ENCODE assay signal across 1 cellular context in genomic region chr20:53413188-53413631, GRCh38.
TF ChIP-seq lines count a peak whose summit lies in the region.

No MANE protein-coding gene starts in this region.

TF ChIP-seq in GM12878, 131 proteins besides CTCF, POLR2A, EP300 and RAD21 (continued from another document and continues in another):
- TF ChIP-seq CUX1 (IDR thresholded peaks at IDR 0.05; ENCODE audit: insufficient replicate concordance, low read depth, low read length) (peak; percentile 18), HCFC1 (IDR thresholded peaks at IDR 0.05; ENCODE audit: low read length) (0 out of 2 replicates have a peak, but pooled peaks have one; percentile 17), SUZ12 (IDR thresholded peaks at IDR 0.05; ENCODE audit: unreplicated experiment) (no peak), TCF12 (IDR thresholded peaks at IDR 0.05; ENCODE audit: low read depth, low read length) (peak; percentile 96), E2F4 (IDR thresholded peaks at IDR 0.05; ENCODE audit: low read depth, low read length) (no peak), EED (IDR thresholded peaks at IDR 0.05; ENCODE audit: low read depth) (peak; percentile 47; the same call in 1 of the 2 replicates), LARP7 (IDR thresholded peaks at IDR 0.05) (peak; percentile 43; the same call in 1 of the 2 replicates), CBX5 (IDR thresholded peaks at IDR 0.05; ENCODE audit: low read depth) (no peak), ATF7 (IDR thresholded peaks at IDR 0.05; ENCODE audit: low read depth) (peak; percentile 39; the same call in 1 of the 2 replicates), HDAC6 (IDR thresholded peaks at IDR 0.05; ENCODE audit: unreplicated experiment) (no peak), ESRRA (IDR thresholded peaks at IDR 0.05; ENCODE audit: low read length) (no peak), ZNF207 (IDR thresholded peaks at IDR 0.05; ENCODE audit: borderline replicate concordance) (no peak), BHLHE40 (IDR thresholded peaks at IDR 0.05; ENCODE audit: borderline replicate concordance in 1 of 2, low read depth in 2 of 2, low read length in 1 of 2) (peak; percentile 55 to 70; a peak in 2 of 4 replicates), SKIL (IDR thresholded peaks at IDR 0.05; ENCODE audit: low read depth, poor library complexity, severe bottlenecking) (no peak), EGR1 (IDR thresholded peaks at IDR 0.05; ENCODE audit: borderline replicate concordance in 1 of 2, low read depth in 2 of 2, low read length in 2 of 2) (0 out of 3 replicates have a peak, but pooled peaks of 1 of the 2 experiments have one; percentile 41), SP1 (IDR thresholded peaks at IDR 0.05; ENCODE audit: low read depth, low read length) (no peak), SIX5 (IDR thresholded peaks at IDR 0.05; ENCODE audit: low read depth, low read length, severe bottlenecking) (no peak), ZBED1 (IDR thresholded peaks at IDR 0.05; ENCODE audit: borderline replicate concordance) (no peak), IKZF1 (conservative IDR thresholded peaks at IDR 0.05) (peak; percentile 70), TCF3 (IDR thresholded peaks at IDR 0.05; ENCODE audit: borderline replicate concordance, insufficient read depth, low read depth, low read length) (peak; percentile 97), EZH2 (IDR thresholded peaks at IDR 0.05; ENCODE audit: borderline replicate concordance, control insufficient read depth, low read depth, low read length) (no peak), RCOR1 (conservative IDR thresholded peaks at IDR 0.05; ENCODE audit: low read depth, low read length) (0 out of 2 replicates have a peak, but pooled peaks have one; percentile 57), DPF2 (IDR thresholded peaks at IDR 0.05) (0 out of 2 replicates have a peak, but pooled peaks have one; percentile 54), NBN (IDR thresholded peaks at IDR 0.05) (0 out of 2 replicates have a peak, but pooled peaks have one; percentile 36), PAX5 (IDR thresholded peaks at IDR 0.05; ENCODE audit: borderline replicate concordance, low read depth, low read length) (no peak; the same call in 1 of the 2 replicates), SPI1 (IDR thresholded peaks at IDR 0.05; ENCODE audit: borderline replicate concordance, insufficient read depth, low read depth, low read length) (peak; percentile 41; the same call in 1 of the 2 replicates), E2F8 (IDR thresholded peaks at IDR 0.05; ENCODE audit: low read depth, partially characterized antibody) (no peak), MLLT1 (IDR thresholded peaks at IDR 0.05) (peak; percentile 40; the same call in 1 of the 2 replicates), IKZF2 (IDR thresholded peaks at IDR 0.05) (peak; percentile 50 to 65; a peak in 1 of 4 replicates), MYC (IDR thresholded peaks at IDR 0.05; ENCODE audit: insufficient read depth, insufficient read length, insufficient replicate concordance, low read length, severe bottlenecking) (no peak), ZBTB11 (CRISPR knock-in tag; IDR thresholded peaks at IDR 0.05) (no peak), PRDM15 (CRISPR knock-in tag; IDR thresholded peaks at IDR 0.05) (no peak), IRF4 (IDR thresholded peaks at IDR 0.05; ENCODE audit: low read depth, low read length) (peak; percentile 75), SMARCA5 (IDR thresholded peaks at IDR 0.05) (0 out of 2 replicates have a peak, but pooled peaks have one; percentile 75), BCL3 (IDR thresholded peaks at IDR 0.05; ENCODE audit: borderline replicate concordance, insufficient read depth, low read depth, low read length, poor library complexity, severe bottlenecking) (no peak)
